ENCODE assay signal across 8 cellular contexts in genomic region chr10:110610308-110610774, GRCh38. TPM values are rescaled to one million over a fixed set of nuclear protein-coding genes. Genes with fewer than 3 reads are reported as not detected.
DNase-seq lines count a peak whose midpoint lies in the region; ATAC-seq and TF ChIP-seq lines count a peak whose summit lies in the region.

No MANE protein-coding gene starts in this region.

- TF ChIP-seq CTCF in adrenal gland (IDR thresholded peaks at IDR 0.05) = peak; percentile 52 to 80 (median 66)

- DNase-seq in activated gamma-delta T cell treated with Interleukin-2 at 50 U/mL for 16 hours (peak; percentile 50), activated gamma-delta T cell (lab: John Stamatoyannopoulos, UW) (no peak), LoVo (ENCODE audit: low spot score) (peak; percentile 56), SIG-M5 (lab: John Stamatoyannopoulos, UW) (peak; percentile 2), adrenal gland (peak in 6 of 7 donors; percentile 29 to 58 (median 41)), left ventricle myocardium superior (no peak), renal cortical epithelial cell (ENCODE audit: low read depth) (peak; percentile 71)

- TF ChIP-seq POLR2A in adrenal gland (IDR thresholded peaks at IDR 0.05) = no peak

- peaks cover 0 to 9% of the 10 kb centered on the region in 2 donors for H3K36me3 ChIP-seq in adrenal gland (replicated peaks in 1 of 2)

- intact Hi-C loops in adrenal gland (cut with DNase I) (loop anchor here in 1 of 2 donors (10.0 kb wide), 1 partner anchor 64 kb away; no protein-coding TSS in a partner anchor), left ventricle myocardium superior (cut with micrococcal nuclease) (no loop called here)

- H3K27me3 ChIP-seq in adrenal gland = no peaks in the 10 kb centered on the region

- no peak overlapping the region for H3K27ac ChIP-seq in adrenal gland

- no peak overlapping the region for H3K4me3 ChIP-seq in adrenal gland

- H3K4me1 ChIP-seq in adrenal gland (replicated peaks in 1 of 2) = no peaks in the 10 kb centered on the region

- ATAC-seq in left ventricle myocardium superior (peak; percentile 70), GM19452 (IDR thresholded peaks at IDR 0.05; ENCODE audit: unreplicated experiment) (no peak)

- H3K9me3 ChIP-seq in adrenal gland (replicated peaks in 1 of 3) = no peaks in the 10 kb centered on the region

- WGBS in adrenal gland, 4 donors = 6 to 14% (median 12%) methylated on average over 3 of the region's 3 CpGs

RNA-seq across cellular contexts. Expression of gene RBM20, which starts 33.8 kb away (rescaled TPM):
- total RNA-seq in adrenal gland (1 to 10 TPM in 1 of 8 donors, under 1 TPM in 5, not detected in 2; 0.11 to 2.3 (median 0.19) TPM), left ventricle myocardium superior (114 TPM), renal cortical epithelial cell (0.10 TPM in 1 of 2 replicates, not detected in the other)
- polyA plus RNA-seq in adrenal gland = under 1 TPM; 0.07 to 0.35 (median 0.32) TPM

RNA-seq across cellular contexts. Expression of gene SMC3, which starts 42.8 kb away (rescaled TPM):
- 10 to 100 TPM; 16.8 to 31.0 (median 21.5) TPM for total RNA-seq in adrenal gland
- polyA plus RNA-seq in adrenal gland = 10 to 100 TPM in 2 of 3 donors, 1 to 10 TPM in 1; 10.0 to 38.8 (median 14.8) TPM
- 24.3 TPM for total RNA-seq in left ventricle myocardium superior
- 20.1 and 39.3 TPM in 2 replicates for total RNA-seq in renal cortical epithelial cell

Comparison
In these comparisons a context has a peak if more than half of its experiments do, and no peak if none do; other contexts are left out.
1. DNase-seq: peak in activated gamma-delta T cell treated with Interleukin-2 at 50 U/mL for 16 hours (single experiment), LoVo (single experiment), SIG-M5 (single experiment), adrenal gland (6 of 7) and renal cortical epithelial cell (single experiment); none in activated gamma-delta T cell (single experiment) and left ventricle myocardium superior (single experiment).
2. RNA of gene RBM20, which starts 33.8 kb away (total RNA-seq): 114 TPM in left ventricle myocardium superior (single experiment); 0.11 to 2.3 TPM in adrenal gland and 0.10 TPM in renal cortical epithelial cell; every median in the first group is over 10 times any median in the second.